In genomic region chr1:225201447-225201846, GRCh38 we compare ENCODE assay signal across 23 cellular contexts.
"Had no signal": no experiment of that assay in that cellular context is flagged by ENCODE, and none has a peak within 500 bp of the region (broad histone marks: within the 10 kb centered on the region; RNA-seq: fewer than 3 reads in every experiment).

No MANE protein-coding gene starts in this region.

- H3K27ac ChIP-seq: esophagus muscularis mucosa, foreskin keratinocyte, heart left ventricle, lower lobe of right lung, right lobe of liver, testis, transverse colon had no signal

- H3K9me3 ChIP-seq: lower lobe of right lung, right lobe of liver, testis, transverse colon had no signal

- H3K36me3 ChIP-seq: esophagus muscularis mucosa, heart left ventricle, lower lobe of right lung, right lobe of liver, transverse colon had no signal

- DNase-seq: activated CD4-positive, alpha-beta memory T cell treated with anti-CD3 and anti-CD28 coated beads, Interleukin-2, amount 10 ng/mL, durations not matched to agents 7 days and 5 days; activated CD4-positive, alpha-beta T cell treated with anti-CD3 and anti-CD28 coated beads, Interleukin-2, amount 10 ng/mL, durations not matched to agents 24 days and 14 days; activated CD4-positive, CD25-positive, alpha-beta regulatory T cell treated with anti-CD3 and anti-CD28 coated beads, Interleukin-2, amount 50 U/mL, for 72 hours; activated naive CD8-positive, alpha-beta T cell treated with anti-CD3 and anti-CD28 coated beads, Interleukin-2, amount 50 U/mL, for 24 hours; activated T-cell treated with anti-CD3 and anti-CD28 coated beads, Interleukin-2, amount 50 U/mL, for 48 hours; endodermal cell; foreskin keratinocyte; heart left ventricle; hypothalamus; immature natural killer cell; lower lobe of right lung; mesenchymal stem cell; natural killer cell; right lobe of liver; stimulated activated CD4-positive, alpha-beta T cell treated with anti-CD3 and anti-CD28 coated beads, Interleukin-12 subunit alpha, Interleukin-12 subunit beta, amount 100 ng/mL, for 4 hours; stimulated activated CD4-positive, alpha-beta T cell treated with anti-CD3 and anti-CD28 coated beads, Interleukin-4, amount 100 ng/mL, for 1 hour; stimulated activated naive CD8-positive, alpha-beta T cell treated with anti-CD3 and anti-CD28 coated beads, Interleukin-15, Interleukin-2, amounts not matched to agents 100 U/mL and 50 U/mL, for 24 hours; T-helper 2 cell; testis; transverse colon had no signal

- H3K4me1 ChIP-seq: esophagus muscularis mucosa, foreskin keratinocyte, heart left ventricle, lower lobe of right lung, right lobe of liver, testis, transverse colon had no signal

- ATAC-seq: activated naive CD8-positive, alpha-beta T cell treated with anti-CD3 and anti-CD28 coated beads, Interleukin-2, amount 50 U/mL, for 24 hours; foreskin keratinocyte; heart left ventricle; left lobe of liver; lower lobe of right lung; natural killer cell; right lobe of liver; stimulated activated naive CD8-positive, alpha-beta T cell treated with anti-CD3 and anti-CD28 coated beads, Interleukin-15, Interleukin-2, amounts not matched to agents 100 U/mL and 50 U/mL, for 24 hours had no signal

- H3K27me3 ChIP-seq: esophagus muscularis mucosa, foreskin keratinocyte, heart left ventricle, right lobe of liver, testis, transverse colon had no signal

- H3K4me3 ChIP-seq: esophagus muscularis mucosa, heart left ventricle, lower lobe of right lung, right lobe of liver, testis, transverse colon had no signal

- FAIRE-seq: bronchial epithelial cell had no signal
